Comparison of ENCODE assay signal across 9 cellular contexts in genomic region chr5:146466521-146467349, GRCh38. TPM values are rescaled to one million over a fixed set of nuclear protein-coding genes. Genes with fewer than 3 reads are reported as not detected.
DNase-seq lines count a peak whose midpoint lies in the region; ATAC-seq, FAIRE-seq and TF ChIP-seq lines count a peak whose summit lies in the region.
"Had no signal": no experiment of that assay in that cellular context is flagged by ENCODE, and none has a peak within 500 bp of the region (broad histone marks: within the 10 kb centered on the region; RNA-seq: fewer than 3 reads in every experiment).

No MANE protein-coding gene starts in this region.

- H3K4me2 ChIP-seq in SU-DHL-6 (ENCODE audit: low read depth, low read length, poor library complexity, severe bottlenecking): no peak overlapping the region

- peaks cover 47% of the 10 kb centered on the region for H4K20me1 ChIP-seq in SU-DHL-6 (ENCODE audit: low read depth, low read length)

- no peaks in the 10 kb centered on the region for H3K9me3 ChIP-seq in heart right ventricle
- no peaks in the 10 kb centered on the region for H3K9me3 ChIP-seq in right atrium auricular region
- no peaks in the 10 kb centered on the region for H3K9me3 ChIP-seq in SU-DHL-6 (ENCODE audit: insufficient read depth, low read length)

- H3K9ac ChIP-seq in SU-DHL-6 (ENCODE audit: low read length): no peak overlapping the region

- TF ChIP-seq CTCF in heart right ventricle (IDR thresholded peaks at IDR 0.05): peak in 6 of 9 donors; percentile 29 to 61 (median 50)
- TF ChIP-seq CTCF in right atrium auricular region (IDR thresholded peaks at IDR 0.05): peak in 1 of 2 donors; percentile 49
- peak; percentile 18 for TF ChIP-seq CTCF in SU-DHL-6 (IDR thresholded peaks at IDR 0.05; ENCODE audit: insufficient read depth, low read length, poor library complexity, severe bottlenecking)

- H3K27ac ChIP-seq in heart right ventricle (no peak overlapping the region), right atrium auricular region (no peak overlapping the region), SU-DHL-6 (ENCODE audit: low read depth, low read length) (no peak overlapping the region)

- FAIRE-seq in frontal cortex (lab: Jason Lieb, UNC): peak; percentile 94

- H3K27ac Mint-ChIP-seq in activated T-helper 1 cell treated with anti-CD3 and anti-CD28 coated beads, Interleukin-12 subunit alpha, Interleukin-12 subunit beta, Interleukin-2, Interleukin-4 antibody, amounts not matched to agents 30 ng/mL and 10 ng/mL and 1 ng/mL, durations not matched to agents 14 hours and 24 hours and 36 hours: no peak overlapping the region

- H3F3A ChIP-seq in SU-DHL-6 (ENCODE audit: insufficient read depth): peaks cover 31% of the 10 kb centered on the region

- H3K4me3 ChIP-seq in heart right ventricle (no peak overlapping the region), right atrium auricular region (no peak overlapping the region), SU-DHL-6 (ENCODE audit: insufficient read depth, low read length, poor library complexity, severe bottlenecking) (no peak overlapping the region)

- no peak overlapping the region for H3K4me3 Mint-ChIP-seq in activated T-helper 1 cell treated with anti-CD3 and anti-CD28 coated beads, Interleukin-12 subunit alpha, Interleukin-12 subunit beta, Interleukin-2, Interleukin-4 antibody, amounts not matched to agents 30 ng/mL and 10 ng/mL and 1 ng/mL, durations not matched to agents 14 hours and 24 hours and 36 hours

- no peak for DNase-seq in heart right ventricle
- DNase-seq in right atrium auricular region (ENCODE audit: low spot score): no peak
- no peak for DNase-seq in frontal cortex (ENCODE audit: low spot score in 2 of 2)
- DNase-seq in NCI-H1417 treated with DMSO at 0.1 percent for 48 hours (lab: John Stamatoyannopoulos, UW): no peak
- no peak for DNase-seq in retina
- no peak for DNase-seq in activated T-helper 1 cell treated with anti-CD3 and anti-CD28 coated beads, Interleukin-12 subunit alpha, Interleukin-12 subunit beta, Interleukin-2, Interleukin-4 antibody, amounts not matched to agents 30 ng/mL and 10 ng/mL and 1 ng/mL, durations not matched to agents 14 hours and 24 hours and 36 hours (ENCODE audit: low spot score)
- DNase-seq: NCI-H187 treated with DMSO at 0.1 percent for 48 hours had no signal

- H3K27me3 ChIP-seq in heart right ventricle: no peaks in the 10 kb centered on the region
- no peaks in the 10 kb centered on the region for H3K27me3 ChIP-seq in right atrium auricular region
- H3K27me3 ChIP-seq in SU-DHL-6 (ENCODE audit: low read length): no peaks in the 10 kb centered on the region

- H2AFZ ChIP-seq in SU-DHL-6 (ENCODE audit: low read depth, low read length, severe bottlenecking): no peak overlapping the region

- intact Hi-C loops in heart right ventricle (cut with DNase I): no loop called here
- intact Hi-C loops in activated T-helper 1 cell treated with anti-CD3 and anti-CD28 coated beads, Interleukin-12 subunit alpha, Interleukin-12 subunit beta, Interleukin-2, Interleukin-4 antibody, amounts not matched to agents 30 ng/mL and 10 ng/mL and 1 ng/mL, durations not matched to agents 14 hours and 24 hours and 36 hours (cut with micrococcal nuclease): loop anchor here (10.0 kb wide), 1 partner anchor 192 kb away; no protein-coding TSS in a partner anchor

- ATAC-seq in heart right ventricle: no peak
- no peak for ATAC-seq in HG03469 (IDR thresholded peaks at IDR 0.05; ENCODE audit: unreplicated experiment)

- 60 to 67% methylated on average over 3 of the region's 3 CpGs for WGBS in heart right ventricle, 2 donors

- H3K36me3 ChIP-seq in heart right ventricle: peaks cover 0 to 91% (median 44%) of the 10 kb centered on the region in 9 donors
- peaks cover 43% of the 10 kb centered on the region for H3K36me3 ChIP-seq in right atrium auricular region
- peaks cover 87% of the 10 kb centered on the region for H3K36me3 ChIP-seq in SU-DHL-6 (ENCODE audit: low read length)

- H3K36me3 Mint-ChIP-seq in activated T-helper 1 cell treated with anti-CD3 and anti-CD28 coated beads, Interleukin-12 subunit alpha, Interleukin-12 subunit beta, Interleukin-2, Interleukin-4 antibody, amounts not matched to agents 30 ng/mL and 10 ng/mL and 1 ng/mL, durations not matched to agents 14 hours and 24 hours and 36 hours (ENCODE audit: low read depth): peaks cover 37% of the 10 kb centered on the region

- H3K9me3 Mint-ChIP-seq in activated T-helper 1 cell treated with anti-CD3 and anti-CD28 coated beads, Interleukin-12 subunit alpha, Interleukin-12 subunit beta, Interleukin-2, Interleukin-4 antibody, amounts not matched to agents 30 ng/mL and 10 ng/mL and 1 ng/mL, durations not matched to agents 14 hours and 24 hours and 36 hours: no peaks in the 10 kb centered on the region

- H3K9me2 ChIP-seq in SU-DHL-6 (replicated peaks; ENCODE audit: insufficient read depth, low read length): no peaks in the 10 kb centered on the region

- peaks cover 66% of the 10 kb centered on the region for H3K79me2 ChIP-seq in SU-DHL-6 (ENCODE audit: insufficient read depth, low read length)

- H3K27me3 Mint-ChIP-seq in activated T-helper 1 cell treated with anti-CD3 and anti-CD28 coated beads, Interleukin-12 subunit alpha, Interleukin-12 subunit beta, Interleukin-2, Interleukin-4 antibody, amounts not matched to agents 30 ng/mL and 10 ng/mL and 1 ng/mL, durations not matched to agents 14 hours and 24 hours and 36 hours (ENCODE audit: insufficient read depth): no peaks in the 10 kb centered on the region

- peaks cover 24% of the 10 kb centered on the region for H3K4me1 Mint-ChIP-seq in activated T-helper 1 cell treated with anti-CD3 and anti-CD28 coated beads, Interleukin-12 subunit alpha, Interleukin-12 subunit beta, Interleukin-2, Interleukin-4 antibody, amounts not matched to agents 30 ng/mL and 10 ng/mL and 1 ng/mL, durations not matched to agents 14 hours and 24 hours and 36 hours (ENCODE audit: low read depth)

- H3K4me1 ChIP-seq in heart right ventricle (peaks cover 0 to 6% (median 0%) of the 10 kb centered on the region in 9 donors), right atrium auricular region (no peaks in the 10 kb centered on the region)

RNA-seq across cellular contexts. Expression of gene TCERG1, which starts 19.6 kb away (rescaled TPM):
- total RNA-seq in heart right ventricle: 10 to 100 TPM; 16.9 to 26.6 (median 21.1) TPM
- polyA plus RNA-seq in heart right ventricle: 10 to 100 TPM; 11.2 to 59.2 TPM
- 10 to 100 TPM; 19.1 to 20.5 TPM for total RNA-seq in right atrium auricular region
- total RNA-seq in frontal cortex: 48.1 TPM
- total RNA-seq in activated T-helper 1 cell treated with anti-CD3 and anti-CD28 coated beads, Interleukin-12 subunit alpha, Interleukin-12 subunit beta, Interleukin-2, Interleukin-4 antibody, amounts not matched to agents 30 ng/mL and 10 ng/mL and 1 ng/mL, durations not matched to agents 14 hours and 24 hours and 36 hours: 152 and 160 TPM in 2 replicates

RNA-seq across cellular contexts. Expression of gene GPR151, which starts 49.3 kb away (rescaled TPM):
- not detected for total RNA-seq in heart right ventricle
- polyA plus RNA-seq in heart right ventricle: not detected
- total RNA-seq in right atrium auricular region: not detected
- total RNA-seq in frontal cortex: 0.41 TPM
- total RNA-seq in activated T-helper 1 cell treated with anti-CD3 and anti-CD28 coated beads, Interleukin-12 subunit alpha, Interleukin-12 subunit beta, Interleukin-2, Interleukin-4 antibody, amounts not matched to agents 30 ng/mL and 10 ng/mL and 1 ng/mL, durations not matched to agents 14 hours and 24 hours and 36 hours: not detected in 2 replicates
